8 cellular contexts compared by ENCODE assay signal in genomic region chr17:42378597-42379594, GRCh38. TPM values are rescaled to one million over a fixed set of nuclear protein-coding genes. Genes with fewer than 3 reads are reported as not detected.
DNase-seq lines count a peak whose midpoint lies in the region; ATAC-seq and TF ChIP-seq lines count a peak whose summit lies in the region.

No MANE protein-coding gene starts in this region.

- TF ChIP-seq CTCF in activated CD8-positive, alpha-beta T cell treated with anti-CD3 and anti-CD28 coated beads for 36 hours (IDR thresholded peaks at IDR 0.05) = no peak
- TF ChIP-seq CTCF in heart right ventricle (IDR thresholded peaks at IDR 0.05) = no peak

- POLR2A ChIA-PET in activated CD8-positive, alpha-beta T cell treated with anti-CD3 and anti-CD28 coated beads for 36 hours (lab: Charles Lee) = interaction anchor here (0.7 to 4.3 kb wide), 7 partner anchors 10 to 305 kb away, joined by 3 to 23 read pairs (median 5); partner anchors contain the start of gene STAT3

- no peaks in the 10 kb centered on the region for H3K9me3 Mint-ChIP-seq in activated naive CD4-positive, alpha-beta T cell treated with anti-CD3 and anti-CD28 coated beads, Interleukin-2, amount 10 ng/mL, durations not matched to agents 7 days and 5 days
- H3K9me3 Mint-ChIP-seq in activated CD8-positive, alpha-beta T cell treated with anti-CD3 and anti-CD28 coated beads for 36 hours = no peaks in the 10 kb centered on the region

- H3K27ac ChIP-seq in heart right ventricle = peak overlapping the region in 9 of 10 donors; percentile 0 to 84 (median 59)

- intact Hi-C loops in activated CD8-positive, alpha-beta T cell treated with anti-CD3 and anti-CD28 coated beads for 36 hours (cut with micrococcal nuclease) = no loop called here
- intact Hi-C loops in heart right ventricle (cut with DNase I) = no loop called here

- H3K9me3 ChIP-seq in heart right ventricle (no peaks in the 10 kb centered on the region), skeletal muscle satellite cell (replicated peaks; ENCODE audit: low read length) (no peaks in the 10 kb centered on the region)

- H3K4me3 ChIP-seq in heart right ventricle = peak overlapping the region in 7 of 10 donors; percentile 11 to 48 (median 34)
- H3K4me3 ChIP-seq in skeletal muscle satellite cell (ENCODE audit: low read length) = peak overlapping the region; percentile 61

- H3K36me3 ChIP-seq in heart right ventricle (peaks cover 0 to 36% (median 0%) of the 10 kb centered on the region in 9 donors), skeletal muscle satellite cell (ENCODE audit: insufficient read depth, low read length) (no peaks in the 10 kb centered on the region)

- H3K27me3 ChIP-seq in heart right ventricle (no peaks in the 10 kb centered on the region), skeletal muscle satellite cell (ENCODE audit: control insufficient read depth, insufficient read depth, low read length) (no peaks in the 10 kb centered on the region)

- peaks cover 10% of the 10 kb centered on the region for H3K36me3 Mint-ChIP-seq in activated naive CD4-positive, alpha-beta T cell treated with anti-CD3 and anti-CD28 coated beads, Interleukin-2, amount 10 ng/mL, durations not matched to agents 7 days and 5 days
- peaks cover 52% of the 10 kb centered on the region for H3K36me3 Mint-ChIP-seq in activated CD8-positive, alpha-beta T cell treated with anti-CD3 and anti-CD28 coated beads for 36 hours (ENCODE audit: low read depth)

- H3K4me2 ChIP-seq in skeletal muscle satellite cell (ENCODE audit: low read length) = peak overlapping the region; percentile 85

- CTCF ChIA-PET in activated naive CD4-positive, alpha-beta T cell treated with anti-CD3 and anti-CD28 coated beads, Interleukin-2, amount 10 ng/mL, durations not matched to agents 7 days and 5 days (lab: Charles Lee) = interaction anchor here (0.7 to 1.3 kb wide), 3 partner anchors 15 to 27 kb away, joined by 3 to 5 read pairs (median 3); no protein-coding TSS in a partner anchor
- CTCF ChIA-PET in activated CD8-positive, alpha-beta T cell treated with anti-CD3 and anti-CD28 coated beads for 36 hours (lab: Charles Lee) = interaction anchor here (0.9 to 1.6 kb wide), 6 partner anchors 10 to 60 kb away, joined by 3 to 6 read pairs (median 4); partner anchors contain the start of gene STAT3

- peaks cover 6 to 93% (median 49%) of the 10 kb centered on the region in 9 donors for H3K4me1 ChIP-seq in heart right ventricle
- H3K4me1 ChIP-seq in skeletal muscle satellite cell (ENCODE audit: control insufficient read depth, insufficient read depth, low read length) = peaks cover 15% of the 10 kb centered on the region

- DNase-seq in activated naive CD4-positive, alpha-beta T cell treated with anti-CD3 and anti-CD28 coated beads, Interleukin-2, amount 10 ng/mL, durations not matched to agents 7 days and 5 days = no peak
- no peak for DNase-seq in activated naive CD4-positive, alpha-beta T cell treated with anti-CD3 and anti-CD28 coated beads, Interleukin-2, amount 50 U/mL, for 16 hours
- DNase-seq in activated CD8-positive, alpha-beta T cell treated with anti-CD3 and anti-CD28 coated beads for 36 hours = peak; percentile 29
- DNase-seq in heart right ventricle = peak in 1 of 2 donors; percentile 25
- DNase-seq in D341Med (ENCODE audit: low spot score) = no peak
- DNase-seq in COLO829 (ENCODE audit: low spot score) = no peak

- WGBS in heart right ventricle, 2 donors = 24 to 36% methylated on average over 10 of the region's 10 CpGs

- H3K27ac Mint-ChIP-seq in activated naive CD4-positive, alpha-beta T cell treated with anti-CD3 and anti-CD28 coated beads, Interleukin-2, amount 10 ng/mL, durations not matched to agents 7 days and 5 days = peak overlapping the region; percentile 86
- H3K27ac Mint-ChIP-seq in activated CD8-positive, alpha-beta T cell treated with anti-CD3 and anti-CD28 coated beads for 36 hours = peak overlapping the region; percentile 85

- peak overlapping the region; percentile 61 for H3K9ac ChIP-seq in skeletal muscle satellite cell (ENCODE audit: low read depth, low read length)

- H3K4me1 Mint-ChIP-seq in activated naive CD4-positive, alpha-beta T cell treated with anti-CD3 and anti-CD28 coated beads, Interleukin-2, amount 10 ng/mL, durations not matched to agents 7 days and 5 days = peaks cover 56% of the 10 kb centered on the region
- H3K4me1 Mint-ChIP-seq in activated CD8-positive, alpha-beta T cell treated with anti-CD3 and anti-CD28 coated beads for 36 hours (ENCODE audit: low read depth) = peaks cover 65% of the 10 kb centered on the region

- peak overlapping the region; percentile 71 for H3K4me3 Mint-ChIP-seq in activated naive CD4-positive, alpha-beta T cell treated with anti-CD3 and anti-CD28 coated beads, Interleukin-2, amount 10 ng/mL, durations not matched to agents 7 days and 5 days
- peak overlapping the region; percentile 66 for H3K4me3 Mint-ChIP-seq in activated CD8-positive, alpha-beta T cell treated with anti-CD3 and anti-CD28 coated beads for 36 hours

- no peaks in the 10 kb centered on the region for H3K27me3 Mint-ChIP-seq in activated naive CD4-positive, alpha-beta T cell treated with anti-CD3 and anti-CD28 coated beads, Interleukin-2, amount 10 ng/mL, durations not matched to agents 7 days and 5 days
- no peaks in the 10 kb centered on the region for H3K27me3 Mint-ChIP-seq in activated CD8-positive, alpha-beta T cell treated with anti-CD3 and anti-CD28 coated beads for 36 hours

- ATAC-seq in activated CD8-positive, alpha-beta T cell treated with anti-CD3 and anti-CD28 coated beads for 36 hours = peak; percentile 78
- peak in 7 of 8 donors; percentile 27 to 77 (median 60) for ATAC-seq in heart right ventricle
- no peak for ATAC-seq in GM21390 (IDR thresholded peaks at IDR 0.05; ENCODE audit: unreplicated experiment)

RNA-seq across cellular contexts. Expression of gene STAT3, which starts 9.3 kb away (rescaled TPM):
- 100 to 1,000 TPM; 276 to 286 TPM for total RNA-seq in activated CD8-positive, alpha-beta T cell treated with anti-CD3 and anti-CD28 coated beads for 36 hours
- total RNA-seq in heart right ventricle = 100 to 1,000 TPM in 8 of 10 donors, 10 to 100 TPM in 2; 87.2 to 398 (median 115) TPM
- 10 to 100 TPM; 33.9 to 61.7 TPM for polyA plus RNA-seq in heart right ventricle
- 67.7 and 76.2 TPM in 2 replicates for total RNA-seq in skeletal muscle satellite cell (2012; rRNA removed)

RNA-seq across cellular contexts. Expression of gene CAVIN1, which starts 44.2 kb away (rescaled TPM):
- total RNA-seq in activated CD8-positive, alpha-beta T cell treated with anti-CD3 and anti-CD28 coated beads for 36 hours = 1 to 10 TPM; 1.8 to 2.0 TPM
- total RNA-seq in heart right ventricle = 100 to 1,000 TPM; 176 to 300 (median 241) TPM
- 100 to 1,000 TPM; 131 to 198 TPM for polyA plus RNA-seq in heart right ventricle
- total RNA-seq in skeletal muscle satellite cell (2012; rRNA removed) = 663 and 678 TPM in 2 replicates

Comparison
In these comparisons a context has a peak if more than half of its experiments do, and no peak if none do; other contexts are left out.
1. RNA of gene CAVIN1, which starts 44.2 kb away (total RNA-seq): 176 to 300 TPM in heart right ventricle; 1.8 to 2.0 TPM in activated CD8-positive, alpha-beta T cell treated with anti-CD3 and anti-CD28 coated beads for 36 hours; every median in the first group is over 10 times any median in the second.